In genomic region chr4:146959692-146960091, GRCh38 we compare ENCODE assay signal across 2 cellular contexts.
TF ChIP-seq lines count a peak whose summit lies in the region.

No MANE protein-coding gene starts in this region.

TF ChIP-seq in HEK293T, 16 proteins besides CTCF, POLR2A, EP300 and RAD21:
- no peak for TF ChIP-seq HDGF (IDR thresholded peaks at IDR 0.05; ENCODE audit: borderline replicate concordance)
- TF ChIP-seq PKNOX1 (IDR thresholded peaks at IDR 0.05): no peak
- TF ChIP-seq ZNF384 (IDR thresholded peaks at IDR 0.05): no peak
- TF ChIP-seq ELF4 (IDR thresholded peaks at IDR 0.05): no peak
- no peak for TF ChIP-seq SUZ12 (IDR thresholded peaks at IDR 0.05)
- TF ChIP-seq CTBP1 (IDR thresholded peaks at IDR 0.05; ENCODE audit: borderline replicate concordance): no peak
- TF ChIP-seq TARDBP (IDR thresholded peaks at IDR 0.05): no peak
- no peak for TF ChIP-seq FOXK2 (IDR thresholded peaks at IDR 0.05)
- no peak for TF ChIP-seq ARNT (IDR thresholded peaks at IDR 0.05)
- no peak for TF ChIP-seq FOXA1 (IDR thresholded peaks at IDR 0.05)
- no peak for TF ChIP-seq SP1 (IDR thresholded peaks at IDR 0.05)
- TF ChIP-seq FOXM1 (IDR thresholded peaks at IDR 0.05; ENCODE audit: borderline replicate concordance): no peak
- TF ChIP-seq LEF1 (IDR thresholded peaks at IDR 0.05; ENCODE audit: borderline replicate concordance): no peak
- no peak for TF ChIP-seq BHLHE40 (IDR thresholded peaks at IDR 0.05; ENCODE audit: borderline replicate concordance)
- TF ChIP-seq L3MBTL2 (conservative IDR thresholded peaks at IDR 0.05): no peak
- no peak for TF ChIP-seq NFRKB (IDR thresholded peaks at IDR 0.05)
TF ChIP-seq in HEK293T: peak in this region for 0.

TF ChIP-seq in K562, 482 proteins besides CTCF, POLR2A, EP300 and RAD21:
- TF ChIP-seq NFIC (IDR thresholded peaks at IDR 0.05) (peak; percentile 75), POLR2B (IDR thresholded peaks at IDR 0.05; ENCODE audit: low read depth, partially characterized antibody) (no peak)
TF ChIP-seq in K562: peak in this region for 1.
